ENCODE assay signal across 8 cellular contexts in the genomic region with DNA sequence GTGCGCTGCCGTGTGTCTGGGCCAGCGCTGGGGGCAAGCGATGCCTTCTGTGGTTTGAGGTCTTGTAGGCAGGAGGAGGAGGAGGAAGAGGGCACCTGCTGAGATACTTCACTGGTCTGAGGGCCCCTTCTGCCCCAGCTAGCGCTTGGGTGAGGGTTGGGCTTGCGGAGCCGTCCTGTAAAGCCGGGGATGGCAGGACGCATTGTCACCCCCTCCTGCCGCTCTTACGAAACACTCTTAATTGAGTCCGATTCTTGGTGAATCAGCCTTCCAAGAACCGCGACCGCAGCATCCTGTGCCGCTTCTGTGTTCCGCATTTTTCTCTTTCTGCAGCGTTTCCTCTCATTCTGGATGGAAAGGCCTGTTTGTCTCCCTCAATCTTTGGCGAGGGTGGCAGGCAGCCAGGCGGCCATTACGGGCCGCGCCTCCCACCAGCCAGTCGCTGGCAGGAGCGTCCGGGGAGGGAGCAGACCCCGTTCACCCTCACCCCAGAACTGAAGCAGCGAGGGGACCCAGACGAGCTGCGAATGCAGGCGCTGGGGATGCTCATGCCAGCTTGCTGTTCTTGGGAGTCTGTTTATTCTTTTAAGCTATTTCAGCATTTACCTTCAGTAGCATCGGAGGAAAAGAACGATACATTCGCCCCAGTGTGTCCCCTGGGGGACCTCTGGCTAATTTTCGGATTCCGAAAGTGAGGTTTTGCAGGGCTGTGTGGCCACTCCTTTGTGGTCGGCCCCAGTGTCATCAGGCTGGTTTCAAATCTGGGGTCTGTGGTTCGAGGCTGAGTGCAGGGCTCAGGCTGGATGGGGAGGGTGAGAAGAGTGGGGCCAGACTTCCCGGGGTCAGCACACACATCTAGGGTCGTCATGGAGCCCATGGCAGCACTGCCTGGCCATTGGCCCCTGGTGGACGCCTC.
A peak's percentile ranks its signal among the peaks of the same experiment; 100 is the strongest.
DNase-seq lines count a peak whose midpoint lies in the region; ATAC-seq and TF ChIP-seq lines count a peak whose summit lies in the region.

No MANE protein-coding gene starts in this region.

- peaks cover 9% of the 10 kb centered on the region for H3K4me1 ChIP-seq in mucosa of descending colon (ENCODE audit: low read depth)

- TF ChIP-seq CTCF in dorsolateral prefrontal cortex (IDR thresholded peaks at IDR 0.05 in 54 of 56, conservative IDR thresholded peaks at IDR 0.05 in 2 of 56; ENCODE audit: low read depth in 1 of 56, partially characterized antibody in 56 of 56) (peak in 1 of 56 donors; percentile 5), mucosa of descending colon (IDR thresholded peaks at IDR 0.05) (no peak), Calu3 (IDR thresholded peaks at IDR 0.05; ENCODE audit: unreplicated experiment) (no peak)

- peak; percentile 99 to 100 for DNase-seq in Kasumi-1 (lab: John Stamatoyannopoulos, UW)
- peak; percentile 92 for DNase-seq in activated CD8-positive, alpha-beta T cell treated with anti-CD3 and anti-CD28 coated beads, Interleukin-2, amount 10 ng/mL, durations not matched to agents 7 days and 5 days
- DNase-seq in dorsolateral prefrontal cortex: peak in 9 of 10 donors; percentile 49 to 82 (median 78)
- peak; percentile 72 to 86 (median 79) for DNase-seq in mucosa of descending colon
- peak; percentile 66 to 69 for DNase-seq in stimulated activated CD8-positive, alpha-beta memory T cell treated with anti-CD3 and anti-CD28 coated beads, Interleukin-2, amount 100 ng/mL, for 1 hour (ENCODE audit: low read depth in 2 of 2)
- DNase-seq in Calu3: no peak

- peak overlapping the region; percentile 98 for H3K27ac Mint-ChIP-seq in activated CD8-positive, alpha-beta T cell treated with anti-CD3 and anti-CD28 coated beads, Interleukin-2, amount 10 ng/mL, durations not matched to agents 7 days and 5 days
- no peak overlapping the region for H3K27ac Mint-ChIP-seq in Calu3 (ENCODE audit: unreplicated experiment)

- H3K27me3 Mint-ChIP-seq in activated CD8-positive, alpha-beta T cell treated with anti-CD3 and anti-CD28 coated beads, Interleukin-2, amount 10 ng/mL, durations not matched to agents 7 days and 5 days (ENCODE audit: low read depth): no peaks in the 10 kb centered on the region
- H3K27me3 Mint-ChIP-seq in Calu3 (ENCODE audit: unreplicated experiment): no peaks in the 10 kb centered on the region

- no peaks in the 10 kb centered on the region for H3K36me3 ChIP-seq in mucosa of descending colon (ENCODE audit: low read depth)

- H3K36me3 Mint-ChIP-seq in activated CD8-positive, alpha-beta T cell treated with anti-CD3 and anti-CD28 coated beads, Interleukin-2, amount 10 ng/mL, durations not matched to agents 7 days and 5 days (ENCODE audit: low read depth): peaks cover 28% of the 10 kb centered on the region
- no peaks in the 10 kb centered on the region for H3K36me3 Mint-ChIP-seq in Calu3 (ENCODE audit: insufficient read depth, unreplicated experiment)

- H3K4me3 ChIP-seq in dorsolateral prefrontal cortex (peak overlapping the region; percentile 12 to 69 (median 44)), mucosa of descending colon (no peak overlapping the region)

- H3K4me3 Mint-ChIP-seq in activated CD8-positive, alpha-beta T cell treated with anti-CD3 and anti-CD28 coated beads, Interleukin-2, amount 10 ng/mL, durations not matched to agents 7 days and 5 days: peak overlapping the region; percentile 78
- no peak overlapping the region for H3K4me3 Mint-ChIP-seq in Calu3 (ENCODE audit: low read depth, unreplicated experiment)

- no TSS peak for BruUV-seq in Calu3 (replicated peaks; lab: Mats Ljungman, UMichigan)

- H3K4me1 Mint-ChIP-seq in activated CD8-positive, alpha-beta T cell treated with anti-CD3 and anti-CD28 coated beads, Interleukin-2, amount 10 ng/mL, durations not matched to agents 7 days and 5 days (ENCODE audit: low read depth): peaks cover 78% of the 10 kb centered on the region
- H3K4me1 Mint-ChIP-seq in Calu3 (ENCODE audit: low read depth, unreplicated experiment): peaks cover 7% of the 10 kb centered on the region

- intact Hi-C loops in dorsolateral prefrontal cortex (cut with DNase I) (no loop called here), mucosa of descending colon (cut with DNase I, micrococcal nuclease) (no loop called here), Calu3 (cut with micrococcal nuclease; ENCODE audit: unreplicated experiment) (no loop called here)

- CTCF ChIA-PET in activated CD8-positive, alpha-beta T cell treated with anti-CD3 and anti-CD28 coated beads, Interleukin-2, amount 10 ng/mL, durations not matched to agents 7 days and 5 days (lab: Charles Lee): interaction anchor here (0.6 to 3.3 kb wide), 7 partner anchors 10 to 96 kb away, joined by 3 to 19 read pairs (median 5); partner anchors contain the start of gene FAAP20
- CTCF ChIA-PET in Calu3 (lab: Charles Lee): no interaction called here

- no peaks in the 10 kb centered on the region for H3K9me3 ChIP-seq in mucosa of descending colon

- H3K9me3 Mint-ChIP-seq in activated CD8-positive, alpha-beta T cell treated with anti-CD3 and anti-CD28 coated beads, Interleukin-2, amount 10 ng/mL, durations not matched to agents 7 days and 5 days (ENCODE audit: insufficient read depth): no peaks in the 10 kb centered on the region
- no peaks in the 10 kb centered on the region for H3K9me3 Mint-ChIP-seq in Calu3 (ENCODE audit: low read depth, unreplicated experiment)

- ATAC-seq in GM19395 (IDR thresholded peaks at IDR 0.05; ENCODE audit: unreplicated experiment): peak; percentile 69
- peak; percentile 83 for ATAC-seq in activated CD8-positive, alpha-beta T cell treated with anti-CD3 and anti-CD28 coated beads, Interleukin-2, amount 10 ng/mL, durations not matched to agents 7 days and 5 days
- peak; percentile 79 for ATAC-seq in mucosa of descending colon
- no peak for ATAC-seq in HG02588 (IDR thresholded peaks at IDR 0.05; ENCODE audit: unreplicated experiment)

- H3K27ac ChIP-seq in dorsolateral prefrontal cortex: peak overlapping the region; percentile 10 to 96 (median 84)

- POLR2A ChIA-PET in activated CD8-positive, alpha-beta T cell treated with anti-CD3 and anti-CD28 coated beads, Interleukin-2, amount 10 ng/mL, durations not matched to agents 7 days and 5 days (lab: Charles Lee): interaction anchor here (0.9 to 4.4 kb wide), 6 partner anchors 9 to 62 kb away, joined by 3 to 45 read pairs (median 6); no protein-coding TSS in a partner anchor

- H3K27me3 ChIP-seq in dorsolateral prefrontal cortex: no peaks in the 10 kb centered on the region
